22 cellular contexts compared by ENCODE assay signal in genomic region chr16:633336-634050, GRCh38. TPM values are rescaled to one million over a fixed set of nuclear protein-coding genes. Genes with fewer than 3 reads are reported as not detected.
A peak's percentile ranks its signal among the peaks of the same experiment; 100 is the strongest.
DNase-seq lines count a peak whose midpoint lies in the region; ATAC-seq lines count a peak whose summit lies in the region.
"Had no signal": no experiment of that assay in that cellular context is flagged by ENCODE, and none has a peak within 500 bp of the region (broad histone marks: within the 10 kb centered on the region; RNA-seq: fewer than 3 reads in every experiment).

No MANE protein-coding gene starts in this region.

- DNase-seq in left ventricle myocardium superior, result peak; percentile 36
- DNase-seq in left cardiac atrium, result no peak
- DNase-seq in activated T-helper 1 cell treated with anti-CD3 and anti-CD28 coated beads, Interleukin-12 subunit alpha, Interleukin-12 subunit beta, Interleukin-2, Interleukin-4 antibody, amounts not matched to agents 30 ng/mL and 10 ng/mL and 1 ng/mL, durations not matched to agents 14 hours and 24 hours and 36 hours (ENCODE audit: low spot score), result no peak
- DNase-seq in mesenchymal stem cell, result no peak
- no peak for DNase-seq in posterior cingulate gyrus
- DNase-seq in NAMALWA (ENCODE audit: low spot score), result no peak
- DNase-seq: CD4-positive, alpha-beta memory T cell; DMS153; GF-D8; GM23248; MV-4-11; NCI-H1417; NCI-H187; NCI-H226; NCI-H524; NCI-H82 had no signal

- no peak overlapping the region for H2BK5ac ChIP-seq in mesenchymal stem cell (ENCODE audit: low read depth, low read length, poor library complexity, severe bottlenecking)

- H3K4me3 Mint-ChIP-seq in activated T-helper 1 cell treated with anti-CD3 and anti-CD28 coated beads, Interleukin-12 subunit alpha, Interleukin-12 subunit beta, Interleukin-2, Interleukin-4 antibody, amounts not matched to agents 30 ng/mL and 10 ng/mL and 1 ng/mL, durations not matched to agents 14 hours and 24 hours and 36 hours, result peak overlapping the region; percentile 75

- no peak overlapping the region for H3K18ac ChIP-seq in mesenchymal stem cell (ENCODE audit: low read depth in 1 of 2, low read length in 2 of 2)

- no peaks in the 10 kb centered on the region for H3K27me3 Mint-ChIP-seq in activated T-helper 1 cell treated with anti-CD3 and anti-CD28 coated beads, Interleukin-12 subunit alpha, Interleukin-12 subunit beta, Interleukin-2, Interleukin-4 antibody, amounts not matched to agents 30 ng/mL and 10 ng/mL and 1 ng/mL, durations not matched to agents 14 hours and 24 hours and 36 hours (ENCODE audit: insufficient read depth)

- no peaks in the 10 kb centered on the region for H3K9me3 ChIP-seq in mesenchymal stem cell (ENCODE audit: control insufficient read depth, low read length)
- H3K9me3 ChIP-seq: A549 had no signal

- ATAC-seq in left ventricle myocardium superior (no peak), left cardiac atrium (no peak), HG03571 (IDR thresholded peaks at IDR 0.05; ENCODE audit: unreplicated experiment) (no peak)
- ATAC-seq: A549, HCT116 had no signal

- no peak overlapping the region for H3K9ac ChIP-seq in mesenchymal stem cell (ENCODE audit: low read length)
- H3K9ac ChIP-seq: GM23248, KMS-11 had no signal

- no peak overlapping the region for H3K23ac ChIP-seq in mesenchymal stem cell (ENCODE audit: low read length in 2 of 2)

- intact Hi-C loops in left ventricle myocardium superior (cut with micrococcal nuclease) (no loop called here), left cardiac atrium (cut with DNase I) (no loop called here), posterior cingulate gyrus (cut with DNase I) (no loop called here)
- intact Hi-C loops in activated T-helper 1 cell treated with anti-CD3 and anti-CD28 coated beads, Interleukin-12 subunit alpha, Interleukin-12 subunit beta, Interleukin-2, Interleukin-4 antibody, amounts not matched to agents 30 ng/mL and 10 ng/mL and 1 ng/mL, durations not matched to agents 14 hours and 24 hours and 36 hours (cut with micrococcal nuclease), result no loop called here

- H3K14ac ChIP-seq in mesenchymal stem cell (ENCODE audit: low read length in 2 of 2), result no peak overlapping the region

- peak overlapping the region in 1 of 2 experiments; percentile 2 for H3K4me3 ChIP-seq in mesenchymal stem cell (ENCODE audit: insufficient read depth in 1 of 2, low read depth in 1 of 2, low read length in 2 of 2)
- H3K4me3 ChIP-seq: A549, GM23248 had no signal

- H2AFZ ChIP-seq in mesenchymal stem cell (ENCODE audit: low read depth, low read length), result no peak overlapping the region
- H2AFZ ChIP-seq: GM23248 had no signal

- peaks cover 56% of the 10 kb centered on the region for H3K4me1 ChIP-seq in mesenchymal stem cell (ENCODE audit: control insufficient read depth, insufficient read depth, low read depth, low read length)

- peaks cover 6% of the 10 kb centered on the region for H3K4me1 Mint-ChIP-seq in activated T-helper 1 cell treated with anti-CD3 and anti-CD28 coated beads, Interleukin-12 subunit alpha, Interleukin-12 subunit beta, Interleukin-2, Interleukin-4 antibody, amounts not matched to agents 30 ng/mL and 10 ng/mL and 1 ng/mL, durations not matched to agents 14 hours and 24 hours and 36 hours (ENCODE audit: low read depth)

- 98% methylated on average over 74 of the region's 74 CpGs for WGBS in mesenchymal stem cell

- peaks cover 19% of the 10 kb centered on the region for H3K79me1 ChIP-seq in mesenchymal stem cell (replicated peaks; ENCODE audit: low read length, poor library complexity, severe bottlenecking)

- H2AK5ac ChIP-seq in mesenchymal stem cell (ENCODE audit: low read length, severe bottlenecking), result no peak overlapping the region

- H4K91ac ChIP-seq in mesenchymal stem cell (ENCODE audit: low read length), result no peak overlapping the region

- H2BK12ac ChIP-seq in mesenchymal stem cell (ENCODE audit: low read length in 2 of 2), result no peak overlapping the region

- H2BK120ac ChIP-seq in mesenchymal stem cell (ENCODE audit: low read depth, low read length), result no peak overlapping the region

- no peak overlapping the region for H2BK15ac ChIP-seq in mesenchymal stem cell (ENCODE audit: low read depth, poor library complexity, severe bottlenecking)

- no peak overlapping the region for H3K4me2 ChIP-seq in mesenchymal stem cell (ENCODE audit: low read length, poor library complexity, severe bottlenecking)
- H3K4me2 ChIP-seq: A549, KMS-11 had no signal

- no peak overlapping the region for H3K4ac ChIP-seq in mesenchymal stem cell (ENCODE audit: low read depth in 1 of 2, low read length in 2 of 2)

- H3K9me3 Mint-ChIP-seq in activated T-helper 1 cell treated with anti-CD3 and anti-CD28 coated beads, Interleukin-12 subunit alpha, Interleukin-12 subunit beta, Interleukin-2, Interleukin-4 antibody, amounts not matched to agents 30 ng/mL and 10 ng/mL and 1 ng/mL, durations not matched to agents 14 hours and 24 hours and 36 hours, result no peaks in the 10 kb centered on the region

- H3K36me3 Mint-ChIP-seq in activated T-helper 1 cell treated with anti-CD3 and anti-CD28 coated beads, Interleukin-12 subunit alpha, Interleukin-12 subunit beta, Interleukin-2, Interleukin-4 antibody, amounts not matched to agents 30 ng/mL and 10 ng/mL and 1 ng/mL, durations not matched to agents 14 hours and 24 hours and 36 hours (ENCODE audit: low read depth), result no peaks in the 10 kb centered on the region

- no peaks in the 10 kb centered on the region for H3K27me3 ChIP-seq in mesenchymal stem cell (ENCODE audit: control insufficient read depth in 1 of 2, insufficient read depth in 1 of 2, low read length in 2 of 2)

- no peak overlapping the region for H3K27ac Mint-ChIP-seq in activated T-helper 1 cell treated with anti-CD3 and anti-CD28 coated beads, Interleukin-12 subunit alpha, Interleukin-12 subunit beta, Interleukin-2, Interleukin-4 antibody, amounts not matched to agents 30 ng/mL and 10 ng/mL and 1 ng/mL, durations not matched to agents 14 hours and 24 hours and 36 hours

- no peak overlapping the region for H3K27ac ChIP-seq in mesenchymal stem cell (ENCODE audit: low read length, poor library complexity, severe bottlenecking)
- H3K27ac ChIP-seq: A549, GM23248, KMS-11 had no signal

- H4K8ac ChIP-seq in mesenchymal stem cell (ENCODE audit: low read length), result peak overlapping the region; percentile 27

- peaks cover 3 to 43% of the 10 kb centered on the region in 2 experiments for H3K36me3 ChIP-seq in mesenchymal stem cell (ENCODE audit: control insufficient read depth in 1 of 2, insufficient read depth in 2 of 2, low read depth in 1 of 2, low read length in 2 of 2)

RNA-seq across cellular contexts. Expression of gene METTL26, which starts 2.6 kb away (rescaled TPM):
- 62.2 TPM for total RNA-seq in left ventricle myocardium superior
- total RNA-seq in left cardiac atrium, result 10 to 100 TPM; 42.8 to 61.8 TPM
- 141 and 147 TPM in 2 replicates for total RNA-seq in activated T-helper 1 cell treated with anti-CD3 and anti-CD28 coated beads, Interleukin-12 subunit alpha, Interleukin-12 subunit beta, Interleukin-2, Interleukin-4 antibody, amounts not matched to agents 30 ng/mL and 10 ng/mL and 1 ng/mL, durations not matched to agents 14 hours and 24 hours and 36 hours
- polyA plus RNA-seq in mesenchymal stem cell (2013, experiment 1 of 2), result 58.3 TPM
- 56.5 TPM for polyA plus RNA-seq in mesenchymal stem cell (2013, experiment 2 of 2)

RNA-seq across cellular contexts. Expression of gene WFIKKN1, which starts 2.7 kb away (rescaled TPM):
- 0.10 TPM for total RNA-seq in left ventricle myocardium superior
- total RNA-seq in left cardiac atrium, result under 1 TPM; 0.21 to 0.50 TPM
- 0.34 and 0.44 TPM in 2 replicates for total RNA-seq in activated T-helper 1 cell treated with anti-CD3 and anti-CD28 coated beads, Interleukin-12 subunit alpha, Interleukin-12 subunit beta, Interleukin-2, Interleukin-4 antibody, amounts not matched to agents 30 ng/mL and 10 ng/mL and 1 ng/mL, durations not matched to agents 14 hours and 24 hours and 36 hours
- polyA plus RNA-seq in mesenchymal stem cell (2013, experiment 1 of 2), result 0.15 TPM
- 0.23 TPM for polyA plus RNA-seq in mesenchymal stem cell (2013, experiment 2 of 2)
- total RNA-seq: GM23248, RPMI7951 had no signal
- polyA plus RNA-seq: BJ, GM23248 had no signal

RNA-seq across cellular contexts. Expression of gene MCRIP2, which starts 8.1 kb away (rescaled TPM):
- 187 TPM for total RNA-seq in left ventricle myocardium superior
- total RNA-seq in left cardiac atrium, result 100 to 1,000 TPM in 1 of 2 donors, 10 to 100 TPM in 1; 92.8 to 117 TPM
- 66.5 and 67.6 TPM in 2 replicates for total RNA-seq in activated T-helper 1 cell treated with anti-CD3 and anti-CD28 coated beads, Interleukin-12 subunit alpha, Interleukin-12 subunit beta, Interleukin-2, Interleukin-4 antibody, amounts not matched to agents 30 ng/mL and 10 ng/mL and 1 ng/mL, durations not matched to agents 14 hours and 24 hours and 36 hours
- 27.2 TPM for polyA plus RNA-seq in mesenchymal stem cell (2013, experiment 1 of 2)
- polyA plus RNA-seq in mesenchymal stem cell (2013, experiment 2 of 2), result 29.7 TPM

RNA-seq across cellular contexts. Expression of gene WDR90, which starts 15.7 kb away (rescaled TPM):
- total RNA-seq in left ventricle myocardium superior (10.9 TPM), left cardiac atrium (10 to 100 TPM in 1 of 2 donors, 1 to 10 TPM in 1; 9.6 to 15.5 TPM)
- total RNA-seq in activated T-helper 1 cell treated with anti-CD3 and anti-CD28 coated beads, Interleukin-12 subunit alpha, Interleukin-12 subunit beta, Interleukin-2, Interleukin-4 antibody, amounts not matched to agents 30 ng/mL and 10 ng/mL and 1 ng/mL, durations not matched to agents 14 hours and 24 hours and 36 hours, result 81.2 and 82.3 TPM in 2 replicates
- polyA plus RNA-seq in mesenchymal stem cell (2013, experiment 1 of 2), result 7.4 TPM
- 6.5 TPM for polyA plus RNA-seq in mesenchymal stem cell (2013, experiment 2 of 2)

RNA-seq across cellular contexts. Expression of gene RHOT2, which starts 34.4 kb away (rescaled TPM):
- total RNA-seq in left ventricle myocardium superior (88.8 TPM), left cardiac atrium (100 to 1,000 TPM in 1 of 2 donors, 10 to 100 TPM in 1; 73.8 to 106 TPM)
- 165 and 177 TPM in 2 replicates for total RNA-seq in activated T-helper 1 cell treated with anti-CD3 and anti-CD28 coated beads, Interleukin-12 subunit alpha, Interleukin-12 subunit beta, Interleukin-2, Interleukin-4 antibody, amounts not matched to agents 30 ng/mL and 10 ng/mL and 1 ng/mL, durations not matched to agents 14 hours and 24 hours and 36 hours
- 61.9 TPM for polyA plus RNA-seq in mesenchymal stem cell (2013, experiment 1 of 2)
- polyA plus RNA-seq in mesenchymal stem cell (2013, experiment 2 of 2), result 56.8 TPM
